8 cellular contexts compared by ENCODE assay signal in the genomic region with DNA sequence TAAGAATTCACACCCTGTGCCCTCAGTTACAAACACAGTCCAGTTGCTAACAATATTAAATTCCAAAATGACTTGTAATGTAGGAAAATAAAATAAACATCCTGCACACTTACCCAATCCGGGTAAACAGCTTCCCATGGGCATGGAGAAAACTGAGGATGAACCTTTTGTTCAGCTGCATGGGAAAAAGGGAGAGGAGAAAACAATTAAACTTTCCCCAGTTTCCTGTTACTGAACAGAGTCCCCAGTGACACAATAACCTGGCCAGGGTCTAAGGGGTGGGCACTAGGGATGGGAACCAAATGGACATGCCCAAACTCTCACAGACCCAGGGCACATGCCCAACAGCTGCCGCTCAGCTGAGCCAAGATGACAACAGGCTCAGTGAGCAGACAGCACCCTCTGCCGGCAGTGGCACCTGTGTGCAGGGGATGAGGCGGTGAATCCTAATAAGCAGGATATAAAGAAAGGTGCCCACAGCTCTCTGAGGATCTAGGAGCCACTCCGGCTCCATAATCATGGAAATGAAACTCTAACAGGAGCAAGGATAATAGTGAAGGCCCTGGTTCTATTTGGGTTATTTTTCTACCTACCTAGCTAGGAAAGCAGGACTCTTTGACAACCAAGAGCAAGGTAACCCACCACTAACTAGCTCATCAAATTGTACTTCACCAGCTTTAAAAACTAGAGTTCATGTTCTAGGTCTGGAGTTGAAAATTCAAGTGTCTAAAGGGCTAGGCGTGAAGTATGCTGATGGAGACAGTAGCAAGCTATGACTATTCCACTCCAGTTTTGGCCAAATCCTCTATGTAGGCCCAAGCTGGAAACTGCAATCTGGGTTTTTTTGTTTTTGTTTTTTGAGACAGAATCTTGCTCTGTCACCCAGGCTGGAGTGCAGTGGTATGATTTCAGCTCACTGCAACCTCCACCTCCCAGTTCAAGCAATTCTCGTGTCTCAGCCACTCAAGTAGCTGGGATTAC. TPM values are rescaled to one million over a fixed set of nuclear protein-coding genes. Genes with fewer than 3 reads are reported as not detected.
DNase-seq lines count a peak whose midpoint lies in the region; ATAC-seq and TF ChIP-seq lines count a peak whose summit lies in the region.

No MANE protein-coding gene starts in this region.

- TF ChIP-seq EP300 in esophagus muscularis mucosa (IDR thresholded peaks at IDR 0.05) = no peak

- peak overlapping the region; percentile 74 for H3K27ac Mint-ChIP-seq in activated T-cell treated with anti-CD3 and anti-CD28 coated beads, Interleukin-2, amount 50 U/mL, for 24 hours
- peak overlapping the region in 7 of 9 donors; percentile 60 to 96 (median 87) for H3K27ac Mint-ChIP-seq in naive thymus-derived CD4-positive, alpha-beta T cell

- BruUV-seq in PC-3 (replicated peaks; lab: Mats Ljungman, UMichigan) = no TSS peak

- no peaks in the 10 kb centered on the region for H3K27me3 ChIP-seq in PC-3 (ENCODE audit: low read length)
- H3K27me3 ChIP-seq in esophagus muscularis mucosa = no peaks in the 10 kb centered on the region
- no peaks in the 10 kb centered on the region for H3K27me3 ChIP-seq in naive thymus-derived CD4-positive, alpha-beta T cell (ENCODE audit: control insufficient read depth in 2 of 2, insufficient read depth in 2 of 2, low read length in 2 of 2)

- no peak for TF ChIP-seq POLR2A in esophagus muscularis mucosa (IDR thresholded peaks at IDR 0.05; ENCODE audit: low read depth)

- no peak overlapping the region for H3K4me3 Mint-ChIP-seq in activated T-cell treated with anti-CD3 and anti-CD28 coated beads, Interleukin-2, amount 50 U/mL, for 24 hours
- H3K4me3 Mint-ChIP-seq in naive thymus-derived CD4-positive, alpha-beta T cell = peak overlapping the region in 1 of 10 donors; percentile 52

- intact Hi-C loops in PC-3 (cut with micrococcal nuclease) (loop anchor here (1.0 kb wide), 1 partner anchor 190 kb away; the partner anchor contains the start of gene HIC1), esophagus muscularis mucosa (cut with DNase I) (loop anchor here (1.0 to 5.0 kb wide), 3 partner anchors 37 to 192 kb away; no protein-coding TSS in a partner anchor)
- intact Hi-C loops in naive thymus-derived CD4-positive, alpha-beta T cell (cut with micrococcal nuclease) = loop anchor here (1.0 to 10.0 kb wide), 12 partner anchors 21 to 338 kb away; partner anchors contain the start of gene HIC1 (in 1 of the 2)

- H3K9me3 ChIP-seq in PC-3 (ENCODE audit: low read length) (no peaks in the 10 kb centered on the region), esophagus muscularis mucosa (no peaks in the 10 kb centered on the region)
- H3K9me3 ChIP-seq in naive thymus-derived CD4-positive, alpha-beta T cell (ENCODE audit: control insufficient read depth in 2 of 3, low read length in 3 of 3) = no peaks in the 10 kb centered on the region

- H4K20me1 ChIP-seq in PC-3 (ENCODE audit: low read length) = no peaks in the 10 kb centered on the region

- peaks cover 57% of the 10 kb centered on the region for H3K4me1 Mint-ChIP-seq in activated T-cell treated with anti-CD3 and anti-CD28 coated beads, Interleukin-2, amount 50 U/mL, for 24 hours (ENCODE audit: low read depth)
- peaks cover 9 to 82% (median 39%) of the 10 kb centered on the region in 7 donors for H3K4me1 Mint-ChIP-seq in naive thymus-derived CD4-positive, alpha-beta T cell

- peaks cover 12% of the 10 kb centered on the region for H3K4me1 ChIP-seq in PC-3 (ENCODE audit: insufficient read depth, low read length)
- peaks cover 6 to 51% (median 36%) of the 10 kb centered on the region in 4 donors for H3K4me1 ChIP-seq in esophagus muscularis mucosa
- peaks cover 0 to 6% of the 10 kb centered on the region in 2 donors for H3K4me1 ChIP-seq in naive thymus-derived CD4-positive, alpha-beta T cell (ENCODE audit: control insufficient read depth in 2 of 2, insufficient read depth in 2 of 2, low read length in 2 of 2)

- POLR2A ChIA-PET in PC-3 (lab: Charles Lee; ENCODE audit: unreplicated experiment) = no interaction called here
- POLR2A ChIA-PET in naive thymus-derived CD4-positive, alpha-beta T cell (lab: Charles Lee) = interaction anchor here (0.6 to 2.8 kb wide), 18 partner anchors 9 to 220 kb away, joined by 3 to 29 read pairs (median 3); partner anchors contain the start of genes HIC1, RTN4RL1, SMG6 and SRR

- WGBS in esophagus muscularis mucosa = 22% methylated on average over 7 of the region's 7 CpGs

- H3F3A ChIP-seq in PC-3 (ENCODE audit: low read length, unreplicated experiment) = peaks cover 4% of the 10 kb centered on the region

- TF ChIP-seq CTCF in PC-3 (conservative IDR thresholded peaks at IDR 0.05; ENCODE audit: low read depth, low read length) (peak; percentile 91), esophagus muscularis mucosa (IDR thresholded peaks at IDR 0.05) (peak; percentile 98)

- H3K79me2 ChIP-seq in PC-3 (ENCODE audit: low read length) = no peaks in the 10 kb centered on the region

- no peaks in the 10 kb centered on the region for H3K27me3 Mint-ChIP-seq in activated T-cell treated with anti-CD3 and anti-CD28 coated beads, Interleukin-2, amount 50 U/mL, for 24 hours
- no peaks in the 10 kb centered on the region for H3K27me3 Mint-ChIP-seq in naive thymus-derived CD4-positive, alpha-beta T cell

- H2AFZ ChIP-seq in PC-3 (ENCODE audit: low read length) = no peak overlapping the region

- H3K4me3 ChIP-seq in PC-3 (ENCODE audit: low read length) (no peak overlapping the region), esophagus muscularis mucosa (no peak overlapping the region)
- no peak overlapping the region for H3K4me3 ChIP-seq in naive thymus-derived CD4-positive, alpha-beta T cell (ENCODE audit: low read length)

- peaks cover 71% of the 10 kb centered on the region for H3K36me3 Mint-ChIP-seq in activated T-cell treated with anti-CD3 and anti-CD28 coated beads, Interleukin-2, amount 50 U/mL, for 24 hours (ENCODE audit: low read depth)
- peaks cover 14 to 44% (median 37%) of the 10 kb centered on the region in 5 donors for H3K36me3 Mint-ChIP-seq in naive thymus-derived CD4-positive, alpha-beta T cell

- H3K36me3 ChIP-seq in PC-3 (ENCODE audit: low read depth, low read length) = no peaks in the 10 kb centered on the region; the same call in 1 of the 2 replicates
- peaks cover 0 to 24% (median 18%) of the 10 kb centered on the region in 4 donors for H3K36me3 ChIP-seq in esophagus muscularis mucosa
- H3K36me3 ChIP-seq in naive thymus-derived CD4-positive, alpha-beta T cell (ENCODE audit: control insufficient read depth in 2 of 3, insufficient read depth in 3 of 3, low read length in 3 of 3) = peaks cover 0 to 33% (median 3%) of the 10 kb centered on the region in 3 experiments

- no peak overlapping the region for H3K9ac ChIP-seq in PC-3 (ENCODE audit: low read length)

- DNase-seq in Daoy (ENCODE audit: low read depth) (peak; percentile 91), HUDEP-2 (lab: John Stamatoyannopoulos, UW; ENCODE audit: unreplicated experiment in 76 of 76) (peak in 69 of 76 experiments; percentile 3 to 80 (median 59)), PC-3 (peak; percentile 76), esophagus muscularis mucosa (ENCODE audit: extremely low spot score) (peak; percentile 96)
- DNase-seq in activated T-cell treated with anti-CD3 and anti-CD28 coated beads, Interleukin-2, amount 50 U/mL, for 24 hours = peak; percentile 89
- DNase-seq in naive thymus-derived CD4-positive, alpha-beta T cell = peak; percentile 63 to 82 (median 74)
- DNase-seq in stimulated activated CD8-positive, alpha-beta memory T cell treated with anti-CD3 and anti-CD28 coated beads, Interleukin-7, amount 100 ng/mL, for 24 hours (ENCODE audit: low read depth) = peak; percentile 64

- no peaks in the 10 kb centered on the region for H3K9me2 ChIP-seq in PC-3 (replicated peaks; ENCODE audit: low read length)

- H3K4me2 ChIP-seq in PC-3 (ENCODE audit: low read length) = no peak overlapping the region

- peak; percentile 69 for ATAC-seq in PC-3
- peak; percentile 100 for ATAC-seq in naive thymus-derived CD4-positive, alpha-beta T cell
- no peak for ATAC-seq in GM18861 (IDR thresholded peaks at IDR 0.05; ENCODE audit: unreplicated experiment)

- no peaks in the 10 kb centered on the region for H3K9me3 Mint-ChIP-seq in activated T-cell treated with anti-CD3 and anti-CD28 coated beads, Interleukin-2, amount 50 U/mL, for 24 hours
- peaks cover 0 to 2% (median 0%) of the 10 kb centered on the region in 11 donors for H3K9me3 Mint-ChIP-seq in naive thymus-derived CD4-positive, alpha-beta T cell

- CTCF ChIA-PET in PC-3 (lab: Charles Lee) = interaction anchor here (0.6 to 1.2 kb wide), 7 partner anchors 13 to 336 kb away, joined by 3 to 25 read pairs (median 5); partner anchors contain the start of gene HIC1
- CTCF ChIA-PET in naive thymus-derived CD4-positive, alpha-beta T cell (lab: Charles Lee) = interaction anchor here (0.6 to 4.4 kb wide), 46 partner anchors 9 to 347 kb away, joined by 3 to 90 read pairs (median 4); partner anchors contain the start of genes HIC1, MNT and TSR1

- H3K27ac ChIP-seq in PC-3 (ENCODE audit: low read length) (no peak overlapping the region), esophagus muscularis mucosa (replicated peaks in 1 of 4) (peak overlapping the region; percentile 56 to 74 (median 69))
- no peak overlapping the region for H3K27ac ChIP-seq in naive thymus-derived CD4-positive, alpha-beta T cell (ENCODE audit: low read depth, low read length)

RNA-seq across cellular contexts. Expression of gene SMG6, which starts 58.8 kb away (rescaled TPM):
- total RNA-seq in Daoy (2014; rRNA removed; shearing (Covaris generic)) = 22.8 and 23.8 TPM in 2 replicates
- total RNA-seq in PC-3 (2014; rRNA removed) = 13.4 and 20.4 TPM in 2 replicates
- total RNA-seq in esophagus muscularis mucosa = 10 to 100 TPM; 38.2 to 67.7 (median 47.7) TPM
- total RNA-seq in naive thymus-derived CD4-positive, alpha-beta T cell = 10 to 100 TPM; 45.6 to 65.3 (median 55.8) TPM
- polyA plus RNA-seq in naive thymus-derived CD4-positive, alpha-beta T cell = 10 to 100 TPM in 1 of 2 donors, 1 to 10 TPM in 1; 8.6 to 14.0 TPM

RNA-seq across cellular contexts. Expression of gene SRR, which starts 58.9 kb away (rescaled TPM):
- 21.4 and 39.2 TPM in 2 replicates for total RNA-seq in Daoy (2014; rRNA removed; shearing (Covaris generic))
- total RNA-seq in PC-3 (2014; rRNA removed) (8.8 and 12.0 TPM in 2 replicates), esophagus muscularis mucosa (10 to 100 TPM; 14.4 to 19.6 (median 15.5) TPM)
- total RNA-seq in naive thymus-derived CD4-positive, alpha-beta T cell = 10 to 100 TPM in 1 of 5 experiments, 1 to 10 TPM in 4; 3.1 to 16.0 (median 8.3) TPM
- polyA plus RNA-seq in naive thymus-derived CD4-positive, alpha-beta T cell = 1 to 10 TPM; 5.2 to 9.6 TPM

Comparison
In these comparisons a context has a peak if more than half of its experiments do, and no peak if none do; other contexts are left out.
1. H3K27ac ChIP-seq: peak in esophagus muscularis mucosa (4 of 4); none in PC-3 (single experiment) and naive thymus-derived CD4-positive, alpha-beta T cell (single experiment).
2. Peak in every context shown above with its lines, with median percentiles within 50 percentile points of each other: DNase-seq.